Comparison of ENCODE assay signal across 34 cellular contexts in genomic region chr19:43622070-43622469, GRCh38. TPM values are rescaled to one million over a fixed set of nuclear protein-coding genes. Genes with fewer than 3 reads are reported as not detected.
"Had no signal": no experiment of that assay in that cellular context is flagged by ENCODE, and none has a peak within 500 bp of the region (broad histone marks: within the 10 kb centered on the region; RNA-seq: fewer than 3 reads in every experiment).

No MANE protein-coding gene starts in this region.

- H3K27ac Mint-ChIP-seq: activated CD4-positive, alpha-beta memory T cell treated with anti-CD3 and anti-CD28 coated beads for 36 hours; activated CD4-positive, alpha-beta T cell treated with anti-CD3 and anti-CD28 coated beads for 36 hours; activated naive CD8-positive, alpha-beta T cell treated with anti-CD3 and anti-CD28 coated beads for 36 hours; activated T-helper 17 cell treated with anti-CD3 and anti-CD28 coated beads, Interleukin-2, amount 50 U/mL, for 72 hours; T-helper 2 cell treated with Interferon-gamma antibody and Interleukin-4, amounts not matched to agents 5 μg/mL and 100 μg/mL, for 36 hours; WTC11 had no signal

- H3K4me1 ChIP-seq: colonic mucosa had no signal

- H3K4me3 Mint-ChIP-seq: activated CD4-positive, alpha-beta memory T cell treated with anti-CD3 and anti-CD28 coated beads for 36 hours; activated CD4-positive, alpha-beta T cell treated with anti-CD3 and anti-CD28 coated beads for 36 hours; activated naive CD8-positive, alpha-beta T cell treated with anti-CD3 and anti-CD28 coated beads for 36 hours; activated T-cell treated with anti-CD3 and anti-CD28 coated beads, Interleukin-2, amount 50 U/mL, for 72 hours; activated T-helper 17 cell treated with anti-CD3 and anti-CD28 coated beads, Interleukin-2, amount 50 U/mL, for 72 hours; central memory CD8-positive, alpha-beta T cell; T-helper 2 cell treated with Interferon-gamma antibody and Interleukin-4, amounts not matched to agents 5 μg/mL and 100 μg/mL, for 36 hours; WTC11 had no signal

- H3K27me3 ChIP-seq: cardiac muscle cell, colonic mucosa, MG63, Peyer's patch had no signal

- H3K9me3 Mint-ChIP-seq: activated CD4-positive, alpha-beta memory T cell treated with anti-CD3 and anti-CD28 coated beads for 36 hours; activated naive CD8-positive, alpha-beta T cell treated with anti-CD3 and anti-CD28 coated beads for 36 hours; activated T-cell treated with anti-CD3 and anti-CD28 coated beads, Interleukin-2, amount 50 U/mL, for 72 hours; activated T-helper 17 cell treated with anti-CD3 and anti-CD28 coated beads, Interleukin-2, amount 50 U/mL, for 72 hours; central memory CD8-positive, alpha-beta T cell; T-helper 2 cell treated with Interferon-gamma antibody and Interleukin-4, amounts not matched to agents 5 μg/mL and 100 μg/mL, for 36 hours; WTC11 had no signal

- DNase-seq: activated CD4-positive, alpha-beta memory T cell treated with anti-CD3 and anti-CD28 coated beads for 36 hours; activated CD4-positive, alpha-beta T cell treated with anti-CD3 and anti-CD28 coated beads for 36 hours; activated CD4-positive, alpha-beta T cell treated with anti-CD3 and anti-CD28 coated beads, Interleukin-2, amount 50 U/mL, for 1 hour; activated effector memory CD4-positive, alpha-beta T cell treated with anti-CD3 and anti-CD28 coated beads, Interleukin-2, amount 50 U/mL, for 16 hours; activated naive CD4-positive, alpha-beta T cell; activated naive CD4-positive, alpha-beta T cell treated with anti-CD3 and anti-CD28 coated beads, Interleukin-2, amount 50 U/mL, for 16 hours; activated naive CD8-positive, alpha-beta T cell treated with anti-CD3 and anti-CD28 coated beads for 36 hours; activated T-cell treated with anti-CD3 and anti-CD28 coated beads, Interleukin-2, amount 50 U/mL, for 1 hour; activated T-cell treated with anti-CD3 and anti-CD28 coated beads, Interleukin-2, amount 50 U/mL, for 72 hours; amniotic stem cell; aorta; colonic mucosa; Kasumi-1; MG63; NCI-H1048; NCI-H1105 treated with DMSO at 0.1 percent for 48 hours; NCI-H1436; NCI-H1694; NCI-H1930; NCI-H2081 treated with DMSO at 0.1 percent for 48 hours; NCI-H226; NCI-H446 treated with DMSO at 0.1 percent for 48 hours; NCI-H524; NCI-H69; Peyer's patch; RPMI8226; SHP77 treated with DMSO at 0.1 percent for 48 hours had no signal

- H3K27ac ChIP-seq: cardiac muscle cell, colonic mucosa, Peyer's patch had no signal

- ATAC-seq: activated CD4-positive, alpha-beta T cell treated with anti-CD3 and anti-CD28 coated beads for 36 hours; activated CD4-positive, CD25-positive, alpha-beta regulatory T cell treated with anti-CD3 and anti-CD28 coated beads, Interleukin-2, amount 50 U/mL, for 24 hours; activated T-cell treated with anti-CD3 and anti-CD28 coated beads, Interleukin-2, amount 50 U/mL, for 72 hours; activated T-helper 17 cell treated with anti-CD3 and anti-CD28 coated beads, Interleukin-2, amount 50 U/mL, for 72 hours; WTC11 had no signal

- H3K36me3 ChIP-seq: colonic mucosa, MG63, Peyer's patch had no signal

- H3K9me3 ChIP-seq: colonic mucosa, MG63, Peyer's patch had no signal

- H3K27me3 Mint-ChIP-seq: activated T-helper 17 cell treated with anti-CD3 and anti-CD28 coated beads, Interleukin-2, amount 50 U/mL, for 72 hours had no signal

- H3K36me3 Mint-ChIP-seq: activated CD4-positive, alpha-beta memory T cell treated with anti-CD3 and anti-CD28 coated beads for 36 hours; WTC11 had no signal

- H3K4me3 ChIP-seq: cardiac muscle cell, colonic mucosa, MG63, Peyer's patch had no signal

RNA-seq across cellular contexts. Expression of gene SRRM5, which starts 10.2 kb away (rescaled TPM):
- total RNA-seq: SK-MEL-5 had no signal
